Comparison of ENCODE assay signal across 19 cellular contexts in the genomic region with DNA sequence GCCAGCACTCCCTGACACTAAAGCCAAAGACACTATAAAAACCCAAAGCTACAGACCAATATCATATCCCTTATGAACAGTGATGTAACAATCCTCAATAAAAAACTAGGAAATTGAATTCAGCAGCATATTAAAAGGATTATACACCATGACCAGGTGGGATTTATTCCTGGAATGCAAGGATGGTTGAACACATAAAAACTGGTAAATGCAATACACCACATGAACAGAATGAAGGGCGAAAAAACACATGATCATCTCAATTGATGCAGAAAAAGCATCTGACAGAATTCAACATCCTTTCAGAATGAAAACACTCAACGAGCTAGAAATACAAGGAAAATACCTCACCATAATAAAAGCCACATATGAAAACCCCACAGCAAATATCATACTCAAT. TPM values are rescaled to one million over a fixed set of nuclear protein-coding genes. Genes with fewer than 3 reads are reported as not detected.
DNase-seq lines count a peak whose midpoint lies in the region; ATAC-seq, FAIRE-seq and TF ChIP-seq lines count a peak whose summit lies in the region.
"Had no signal": no experiment of that assay in that cellular context is flagged by ENCODE, and none has a peak within 500 bp of the region (broad histone marks: within the 10 kb centered on the region; RNA-seq: fewer than 3 reads in every experiment).

No MANE protein-coding gene starts in this region.

- in situ Hi-C loops in K562 (cut with MboI) = no loop called here

- no peak overlapping the region for H2AFZ ChIP-seq in K562 (ENCODE audit: low read depth, low read length)
- H2AFZ ChIP-seq: GM23338 had no signal

- no TSS peak for BruUV-seq in K562 (replicated peaks; lab: Mats Ljungman, UMichigan)

- peaks cover 21% of the 10 kb centered on the region for H3K36me3 Mint-ChIP-seq in activated naive CD8-positive, alpha-beta T cell
- peaks cover 51% of the 10 kb centered on the region for H3K36me3 Mint-ChIP-seq in activated naive CD8-positive, alpha-beta T cell treated with anti-CD3 and anti-CD28 coated beads for 36 hours
- H3K36me3 Mint-ChIP-seq in glutamatergic neuron (ENCODE audit: unreplicated experiment) = peaks cover 10% of the 10 kb centered on the region

- intact Hi-C loops in K562 (cut with micrococcal nuclease) (no loop called here), kidney (cut with DNase I) (no loop called here)

- no peak overlapping the region for H3K4me2 ChIP-seq in K562 (ENCODE audit: insufficient read depth, low read length)
- H3K4me2 ChIP-seq: GM23338 had no signal

- no peaks in the 10 kb centered on the region for H3K27me3 ChIP-seq in K562 (ENCODE audit: control insufficient read depth in 2 of 2, insufficient read depth in 2 of 2, low read length in 2 of 2)

- 91% methylated on average over 2 of the region's 2 CpGs for WGBS in K562 (ENCODE audit: insufficient coverage, low coverage, missing lambda C conversion rate)

- H3K9me3 ChIP-seq in K562 (replicated peaks; ENCODE audit: control insufficient read depth, insufficient read depth, low read depth, low read length) = peaks cover 4% of the 10 kb centered on the region
- H3K9me3 ChIP-seq in kidney (ENCODE audit: control insufficient read depth in 1 of 2, low read length in 2 of 2) = peaks cover 0 to 6% of the 10 kb centered on the region in 2 donors

- H3K27ac ChIP-seq in K562 (ENCODE audit: extremely low read depth, low read depth, low read length) (no peak overlapping the region), kidney (ENCODE audit: low read depth in 2 of 2, low read length in 2 of 2) (no peak overlapping the region)

- H3K27ac Mint-ChIP-seq in activated naive CD8-positive, alpha-beta T cell = peak overlapping the region; percentile 22
- H3K27ac Mint-ChIP-seq in activated naive CD8-positive, alpha-beta T cell treated with anti-CD3 and anti-CD28 coated beads for 36 hours = no peak overlapping the region
- H3K27ac Mint-ChIP-seq in glutamatergic neuron (ENCODE audit: unreplicated experiment) = peak overlapping the region; percentile 7
- H3K27ac Mint-ChIP-seq: GM23338, H9 had no signal

- POLR2A ChIA-PET in K562 (lab: Yijun Ruan, JAX) = interaction anchor here (1.0 kb wide), 1 partner anchor 21 kb away, joined by 3 read pairs; no protein-coding TSS in a partner anchor

- no peaks in the 10 kb centered on the region for H4K20me1 ChIP-seq in K562 (replicated peaks; ENCODE audit: control insufficient read depth, insufficient read depth, low read length)

- no peak overlapping the region for H3K4me3 Mint-ChIP-seq in activated naive CD8-positive, alpha-beta T cell
- H3K4me3 Mint-ChIP-seq in activated naive CD8-positive, alpha-beta T cell treated with anti-CD3 and anti-CD28 coated beads for 36 hours = no peak overlapping the region
- H3K4me3 Mint-ChIP-seq in glutamatergic neuron (ENCODE audit: unreplicated experiment) = no peak overlapping the region
- H3K4me3 Mint-ChIP-seq: CD4-positive, alpha-beta memory T cell; GM23338; H9 had no signal

- TF ChIP-seq CTCF in K562 (IDR thresholded peaks at IDR 0.05 in 2 of 3, conservative IDR thresholded peaks at IDR 0.05 in 1 of 3; ENCODE audit: insufficient read depth in 2 of 3, low read depth in 1 of 3, low read length in 3 of 3) = no peak
- no peak for TF ChIP-seq CTCF in glutamatergic neuron (IDR thresholded peaks at IDR 0.05; ENCODE audit: partially characterized antibody, unreplicated experiment)
- TF ChIP-seq CTCF in kidney (IDR thresholded peaks at IDR 0.05; ENCODE audit: borderline replicate concordance, extremely low read depth, insufficient read depth) = no peak

- TF ChIP-seq POLR2A in K562 (conservative IDR thresholded peaks at IDR 0.05) = no peak

- no peaks in the 10 kb centered on the region for H3K9me1 ChIP-seq in K562 (ENCODE audit: control insufficient read depth, insufficient read depth, low read length)

- no peak overlapping the region for H3K9ac ChIP-seq in K562 (ENCODE audit: insufficient read depth in 1 of 2, low read depth in 2 of 2, low read length in 2 of 2)
- no peak overlapping the region for H3K9ac ChIP-seq in kidney (ENCODE audit: low read length in 2 of 2)

- no peak for TF ChIP-seq EP300 in K562 (IDR thresholded peaks at IDR 0.05; ENCODE audit: low read length)

- no peak for TF ChIP-seq RAD21 in K562 (CRISPR knock-in tag; conservative IDR thresholded peaks at IDR 0.05 in 1 of 2, IDR thresholded peaks at IDR 0.05 in 1 of 2)

- ATAC-seq in K562 (no peak), GM19324 (IDR thresholded peaks at IDR 0.05; ENCODE audit: low FRiP score, unreplicated experiment) (no peak), GM18502 (IDR thresholded peaks at IDR 0.05; ENCODE audit: poor library complexity, unreplicated experiment) (no peak)
- ATAC-seq: GM23338, HCT116 had no signal

- no peaks in the 10 kb centered on the region for H3K79me2 ChIP-seq in K562 (ENCODE audit: control insufficient read depth, insufficient read depth, low read length)

- peak; percentile 61 for FAIRE-seq in K562 (lab: Jason Lieb, UNC)
- no peak for FAIRE-seq in kidney (lab: Jason Lieb, UNC)
- FAIRE-seq: G401.6, GM12892, GM19239 had no signal

- no peaks in the 10 kb centered on the region for H3K4me1 ChIP-seq in K562 (replicated peaks in 1 of 2; ENCODE audit: control insufficient read depth in 2 of 2, insufficient read depth in 2 of 2, low read length in 2 of 2)
- no peaks in the 10 kb centered on the region for H3K4me1 ChIP-seq in kidney (ENCODE audit: control insufficient read depth in 1 of 2, insufficient read depth in 1 of 2, low read depth in 1 of 2, low read length in 2 of 2)

- H3K27me3 Mint-ChIP-seq in activated naive CD8-positive, alpha-beta T cell = no peaks in the 10 kb centered on the region
- H3K27me3 Mint-ChIP-seq in activated naive CD8-positive, alpha-beta T cell treated with anti-CD3 and anti-CD28 coated beads for 36 hours = no peaks in the 10 kb centered on the region
- no peaks in the 10 kb centered on the region for H3K27me3 Mint-ChIP-seq in glutamatergic neuron (ENCODE audit: unreplicated experiment)
- H3K27me3 Mint-ChIP-seq: CD4-positive, alpha-beta memory T cell had no signal

- H3K4me1 Mint-ChIP-seq in activated naive CD8-positive, alpha-beta T cell (ENCODE audit: low read depth) = peaks cover 3% of the 10 kb centered on the region
- no peaks in the 10 kb centered on the region for H3K4me1 Mint-ChIP-seq in activated naive CD8-positive, alpha-beta T cell treated with anti-CD3 and anti-CD28 coated beads for 36 hours
- no peaks in the 10 kb centered on the region for H3K4me1 Mint-ChIP-seq in glutamatergic neuron (ENCODE audit: low read depth, unreplicated experiment)
- H3K4me1 Mint-ChIP-seq: GM23338, H9 had no signal

- H3K4me3 ChIP-seq in K562 (no peak overlapping the region), kidney (ENCODE audit: low read length in 2 of 2) (no peak overlapping the region)
- H3K4me3 ChIP-seq: GM23338 had no signal

- peaks cover 76% of the 10 kb centered on the region for H3K36me3 ChIP-seq in K562 (ENCODE audit: control insufficient read depth, insufficient read depth, low read length)
- peaks cover 16 to 46% of the 10 kb centered on the region in 2 donors for H3K36me3 ChIP-seq in kidney (ENCODE audit: control insufficient read depth in 1 of 2, insufficient read depth in 2 of 2, low read length in 2 of 2)

- CTCF ChIA-PET in K562 (lab: Yijun Ruan, JAX; ENCODE audit: low intra/inter-chr PET ratio) = no interaction called here

- peaks cover 7% of the 10 kb centered on the region for H3K9me3 Mint-ChIP-seq in activated naive CD8-positive, alpha-beta T cell (ENCODE audit: low read depth)
- H3K9me3 Mint-ChIP-seq in activated naive CD8-positive, alpha-beta T cell treated with anti-CD3 and anti-CD28 coated beads for 36 hours = peaks cover 9% of the 10 kb centered on the region
- H3K9me3 Mint-ChIP-seq in glutamatergic neuron (ENCODE audit: unreplicated experiment) = peaks cover 9% of the 10 kb centered on the region

- no peak for DNase-seq in activated naive CD8-positive, alpha-beta T cell treated with anti-CD3 and anti-CD28 coated beads for 36 hours
- DNase-seq in K562 (ENCODE audit: extremely low read depth in 1 of 4, low spot score in 3 of 4) (no peak), glutamatergic neuron (no peak), kidney (no peak)
- DNase-seq: 8988T; C1 segment of cervical spinal cord; CD4-positive, alpha-beta memory T cell; COR-L47; DMS153; DND-41; H9 had no signal

TF ChIP-seq in K562, 482 proteins besides CTCF, POLR2A, EP300 and RAD21 (continues in another document):
- TF ChIP-seq, protein P1, sequence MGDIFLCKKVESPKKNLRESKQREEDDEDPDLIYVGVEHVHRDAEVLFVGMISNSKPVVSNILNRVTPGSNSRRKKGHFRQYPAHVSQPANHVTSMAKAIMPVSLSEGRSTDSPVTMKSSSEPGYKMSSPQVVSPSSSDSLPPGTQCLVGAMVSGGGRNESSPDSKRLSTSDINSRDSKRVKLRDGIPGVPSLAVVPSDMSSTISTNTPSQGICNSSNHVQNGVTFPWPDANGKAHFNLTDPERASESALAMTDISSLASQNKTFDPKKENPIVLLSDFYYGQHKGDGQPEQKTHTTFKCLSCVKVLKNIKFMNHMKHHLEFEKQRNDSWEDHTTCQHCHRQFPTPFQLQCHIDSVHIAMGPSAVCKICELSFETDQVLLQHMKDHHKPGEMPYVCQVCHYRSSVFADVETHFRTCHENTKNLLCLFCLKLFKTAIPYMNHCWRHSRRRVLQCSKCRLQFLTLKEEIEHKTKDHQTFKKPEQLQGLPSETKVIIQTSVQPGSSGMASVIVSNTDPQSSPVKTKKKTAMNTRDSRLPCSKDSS (IDR thresholded peaks at IDR 0.05; ENCODE audit: low read depth, partially characterized antibody) = peak; percentile 68

RNA-seq across cellular contexts. Expression of a gene that starts 31.3 kb away (rescaled TPM):
- 10 to 100 TPM; 39.4 to 39.6 TPM for total RNA-seq in activated naive CD8-positive, alpha-beta T cell treated with anti-CD3 and anti-CD28 coated beads for 36 hours
- total RNA-seq in K562 (2011; cell fraction: chromatin; rRNA removed; ENCODE audit: low replicate concordance) = 83.9 and 124 TPM in 2 replicates
- total RNA-seq in K562 (2011; cell fraction: nucleolus; rRNA removed) = 40.2 and 44.9 TPM in 2 replicates
- 62.0 and 71.9 TPM in 2 replicates for total RNA-seq in K562 (2011; cell fraction: nucleoplasm; rRNA removed)
- total RNA-seq in K562 (2014; rRNA removed) = 22.2 and 28.7 TPM in 2 replicates
- total RNA-seq in K562 (2014; rRNA removed; fragmentation: Illumina TruSeq; extraction: Trizol) = 33.3 and 36.1 TPM in 2 replicates
- 28.7 and 28.9 TPM in 2 replicates for total RNA-seq in K562 (2015; rRNA removed; fragmentation: Illumina TruSeq; extraction: Trizol)
- total RNA-seq in K562 (2021) = 37.7 and 44.3 TPM in 2 replicates
- polyA plus RNA-seq in K562 (2011; rRNA removed) = 33.9 and 37.2 TPM in 2 replicates
- 11.6 and 27.0 TPM in 2 replicates for polyA plus RNA-seq in K562 (2011; cell fraction: cytosol; rRNA removed)
- 34.6 and 56.6 TPM in 2 replicates for polyA plus RNA-seq in K562 (2011; cell fraction: nucleus; rRNA removed)
- 28.0 and 32.7 TPM in 2 replicates for polyA plus RNA-seq in K562 (2012)
- polyA plus RNA-seq in K562 (2014; fragmentation: Illumina TruSeq; extraction: Trizol) = 46.9 and 49.0 TPM in 2 replicates
- 10 to 100 TPM; 11.7 to 11.9 TPM for polyA plus RNA-seq in K562 (2014; fragmentation: Nextera tagmentation; extraction: Ambion mirVana)
- 24.5 and 27.8 TPM in 2 replicates for polyA plus RNA-seq in K562 (2014; rRNA removed)
- polyA minus RNA-seq in K562 (2011; rRNA and poly(A)+ RNA removed) = 54.3 and 63.2 TPM in 2 replicates
- polyA minus RNA-seq in K562 (2011; cell fraction: cytosol; rRNA and poly(A)+ RNA removed) = 32.7 and 32.9 TPM in 2 replicates
- polyA minus RNA-seq in K562 (2011; cell fraction: nucleus; rRNA and poly(A)+ RNA removed) = 16.8 and 30.8 TPM in 2 replicates
- 36.0 TPM for total RNA-seq in glutamatergic neuron (ENCODE audit: unreplicated experiment)
- total RNA-seq in kidney = 53.8 TPM
- 25.9 TPM for polyA plus RNA-seq in kidney (ENCODE audit: insufficient read depth, low read depth, low replicate concordance)
